ENCODE assay signal across 8 cellular contexts in genomic region chr1:99766378-99766800, GRCh38. TPM values are rescaled to one million over a fixed set of nuclear protein-coding genes. Genes with fewer than 3 reads are reported as not detected.
DNase-seq lines count a peak whose midpoint lies in the region; ATAC-seq lines count a peak whose summit lies in the region.

Gene FRRS1 (minus strand): TSS chr1:99766635. CDS start chr1:99748768, 17,867 bp downstream.

- H3K9me3 Mint-ChIP-seq in activated T-helper 1 cell treated with anti-CD3 and anti-CD28 coated beads, Interleukin-12 subunit alpha, Interleukin-12 subunit beta, Interleukin-2, Interleukin-4 antibody, amounts not matched to agents 30 ng/mL and 10 ng/mL and 1 ng/mL, durations not matched to agents 14 hours and 24 hours and 36 hours = no peaks in the 10 kb centered on the region

- H3K27me3 Mint-ChIP-seq in activated T-helper 1 cell treated with anti-CD3 and anti-CD28 coated beads, Interleukin-12 subunit alpha, Interleukin-12 subunit beta, Interleukin-2, Interleukin-4 antibody, amounts not matched to agents 30 ng/mL and 10 ng/mL and 1 ng/mL, durations not matched to agents 14 hours and 24 hours and 36 hours (ENCODE audit: insufficient read depth) = peaks cover 47% of the 10 kb centered on the region

- peak; percentile 57 for DNase-seq in G401 (ENCODE audit: low spot score)
- peak; percentile 64 for DNase-seq in HPDE6-E6E7 (ENCODE audit: extremely low spot score)
- DNase-seq in NOMO-1 (lab: John Stamatoyannopoulos, UW; ENCODE audit: unreplicated experiment in 2 of 2) = peak; percentile 91
- peak; percentile 34 for DNase-seq in activated T-helper 1 cell treated with anti-CD3 and anti-CD28 coated beads, Interleukin-12 subunit alpha, Interleukin-12 subunit beta, Interleukin-2, Interleukin-4 antibody, amounts not matched to agents 30 ng/mL and 10 ng/mL and 1 ng/mL, durations not matched to agents 14 hours and 24 hours and 36 hours (ENCODE audit: low spot score)
- peak; percentile 5 for DNase-seq in glomerular endothelial cell (ENCODE audit: extremely low read depth, low read depth, low spot score)
- DNase-seq in non-pigmented ciliary epithelial cell (ENCODE audit: low read depth) = peak; percentile 20
- DNase-seq in T-helper 9 cell = no peak

- peak; percentile 94 for ATAC-seq in GM21390 (IDR thresholded peaks at IDR 0.05; ENCODE audit: unreplicated experiment)

- intact Hi-C loops in activated T-helper 1 cell treated with anti-CD3 and anti-CD28 coated beads, Interleukin-12 subunit alpha, Interleukin-12 subunit beta, Interleukin-2, Interleukin-4 antibody, amounts not matched to agents 30 ng/mL and 10 ng/mL and 1 ng/mL, durations not matched to agents 14 hours and 24 hours and 36 hours (cut with micrococcal nuclease) = loop anchor here (5.0 kb wide), 1 partner anchor 1686 kb away; no protein-coding TSS in a partner anchor

- peak within 1 kb of the TSS; percentile 81 for H3K4me3 Mint-ChIP-seq in activated T-helper 1 cell treated with anti-CD3 and anti-CD28 coated beads, Interleukin-12 subunit alpha, Interleukin-12 subunit beta, Interleukin-2, Interleukin-4 antibody, amounts not matched to agents 30 ng/mL and 10 ng/mL and 1 ng/mL, durations not matched to agents 14 hours and 24 hours and 36 hours

- H3K27ac Mint-ChIP-seq in activated T-helper 1 cell treated with anti-CD3 and anti-CD28 coated beads, Interleukin-12 subunit alpha, Interleukin-12 subunit beta, Interleukin-2, Interleukin-4 antibody, amounts not matched to agents 30 ng/mL and 10 ng/mL and 1 ng/mL, durations not matched to agents 14 hours and 24 hours and 36 hours = no peak within 1 kb of the TSS

- peaks cover 6% of the 10 kb centered on the region for H3K4me1 Mint-ChIP-seq in activated T-helper 1 cell treated with anti-CD3 and anti-CD28 coated beads, Interleukin-12 subunit alpha, Interleukin-12 subunit beta, Interleukin-2, Interleukin-4 antibody, amounts not matched to agents 30 ng/mL and 10 ng/mL and 1 ng/mL, durations not matched to agents 14 hours and 24 hours and 36 hours (ENCODE audit: low read depth)

- in situ Hi-C loops in G401 (cut with HindIII; ENCODE audit: low sequenced_read_pairs) = no loop called here

- no peaks in the 10 kb centered on the region for H3K36me3 Mint-ChIP-seq in activated T-helper 1 cell treated with anti-CD3 and anti-CD28 coated beads, Interleukin-12 subunit alpha, Interleukin-12 subunit beta, Interleukin-2, Interleukin-4 antibody, amounts not matched to agents 30 ng/mL and 10 ng/mL and 1 ng/mL, durations not matched to agents 14 hours and 24 hours and 36 hours (ENCODE audit: low read depth)

RNA-seq across cellular contexts. Expression of gene FRRS1, which starts in this region (rescaled TPM):
- 11.9 and 14.8 TPM in 2 replicates for total RNA-seq in G401 (2014; rRNA removed; shearing (Covaris generic))
- total RNA-seq in activated T-helper 1 cell treated with anti-CD3 and anti-CD28 coated beads, Interleukin-12 subunit alpha, Interleukin-12 subunit beta, Interleukin-2, Interleukin-4 antibody, amounts not matched to agents 30 ng/mL and 10 ng/mL and 1 ng/mL, durations not matched to agents 14 hours and 24 hours and 36 hours = 0.07 and 0.62 TPM in 2 replicates
- total RNA-seq in glomerular endothelial cell = 1.2 and 2.1 TPM in 2 replicates

Comparison
In these comparisons a context has a peak if more than half of its experiments do, and no peak if none do; other contexts are left out.
1. Peak in DNase-seq in activated T-helper 1 cell treated with anti-CD3 and anti-CD28 coated beads, Interleukin-12 subunit alpha, Interleukin-12 subunit beta, Interleukin-2, Interleukin-4 antibody, amounts not matched to agents 30 ng/mL and 10 ng/mL and 1 ng/mL, durations not matched to agents 14 hours and 24 hours and 36 hours; RNA of the gene not detected or under 1 TPM.